In the genomic region with DNA sequence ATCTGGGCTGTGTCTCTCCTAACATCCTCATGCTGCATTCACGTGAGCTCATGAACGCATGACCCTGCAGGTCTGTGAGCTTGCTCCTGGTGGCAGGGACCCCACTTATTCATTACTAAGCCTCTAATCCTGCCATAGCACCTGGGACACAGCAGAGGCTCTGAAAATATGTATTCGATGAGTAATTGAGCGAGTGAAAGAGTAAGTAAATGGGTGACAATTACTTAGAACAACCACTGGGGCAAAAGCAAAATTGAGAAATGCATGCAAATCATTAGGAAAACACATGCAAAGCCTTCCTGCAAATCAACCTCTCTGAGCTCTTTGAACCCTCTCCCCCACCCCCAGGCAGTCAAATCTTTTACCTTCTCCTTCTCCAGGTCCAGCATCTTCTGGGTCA, we compare ENCODE assay signal across 23 cellular contexts. TPM values are rescaled to one million over a fixed set of nuclear protein-coding genes. Genes with fewer than 3 reads are reported as not detected.
"Had no signal": no experiment of that assay in that cellular context is flagged by ENCODE, and none has a peak within 500 bp of the region (broad histone marks: within the 10 kb centered on the region; RNA-seq: fewer than 3 reads in every experiment).

No MANE protein-coding gene starts in this region.

- H3K4me3 Mint-ChIP-seq: activated CD4-positive, alpha-beta memory T cell treated with anti-CD3 and anti-CD28 coated beads, Interleukin-2, amount 10 ng/mL, durations not matched to agents 7 days and 5 days; activated naive CD8-positive, alpha-beta T cell treated with anti-CD3 and anti-CD28 coated beads, Interleukin-2, amount 50 U/mL, for 24 hours; activated T-cell treated with anti-CD3 and anti-CD28 coated beads, Interleukin-2, amount 50 U/mL, for 24 hours; memory B cell; neural crest cell; WTC11 had no signal

- H3K4me1 Mint-ChIP-seq: activated naive CD8-positive, alpha-beta T cell treated with anti-CD3 and anti-CD28 coated beads, Interleukin-2, amount 50 U/mL, for 24 hours; memory B cell; neural crest cell had no signal

- H3K27ac Mint-ChIP-seq: activated CD4-positive, alpha-beta memory T cell treated with anti-CD3 and anti-CD28 coated beads, Interleukin-2, amount 10 ng/mL, durations not matched to agents 7 days and 5 days; activated naive CD8-positive, alpha-beta T cell treated with anti-CD3 and anti-CD28 coated beads, Interleukin-2, amount 50 U/mL, for 24 hours; activated T-cell treated with anti-CD3 and anti-CD28 coated beads, Interleukin-2, amount 50 U/mL, for 24 hours; memory B cell; WTC11 had no signal

- H3K9me3 Mint-ChIP-seq: activated CD4-positive, alpha-beta memory T cell treated with anti-CD3 and anti-CD28 coated beads, Interleukin-2, amount 10 ng/mL, durations not matched to agents 7 days and 5 days; activated naive CD8-positive, alpha-beta T cell treated with anti-CD3 and anti-CD28 coated beads, Interleukin-2, amount 50 U/mL, for 24 hours; activated T-cell treated with anti-CD3 and anti-CD28 coated beads, Interleukin-2, amount 50 U/mL, for 24 hours; memory B cell; neural crest cell; WTC11 had no signal

- DNase-seq: activated CD8-positive, alpha-beta memory T cell treated with anti-CD3 and anti-CD28 coated beads, Interleukin-2, amount 50 U/mL, for 4 hours; activated gamma-delta T cell; activated naive CD4-positive, alpha-beta T cell treated with anti-CD3 and anti-CD28 coated beads, Interleukin-2, amount 50 U/mL, for 16 hours; activated naive CD8-positive, alpha-beta T cell treated with anti-CD3 and anti-CD28 coated beads, Interleukin-2, amount 50 U/mL, for 24 hours; activated T-cell treated with anti-CD3 and anti-CD28 coated beads, Interleukin-2, amount 50 U/mL, for 24 hours; body of pancreas; heart left ventricle; islet precursor cell; left colon; mucosa of descending colon; occipital lobe; stimulated activated CD4-positive, alpha-beta T cell treated with anti-CD3 and anti-CD28 coated beads, Interleukin-1b, Interleukin-23, amount 100 ng/mL, for 48 hours; T1000; transverse colon had no signal

- H3K36me3 Mint-ChIP-seq: memory B cell, WTC11 had no signal

- ATAC-seq: body of pancreas, left colon, mucosa of descending colon, right lobe of liver, WTC11 had no signal

- H3K27me3 Mint-ChIP-seq: activated CD4-positive, alpha-beta memory T cell treated with anti-CD3 and anti-CD28 coated beads, Interleukin-2, amount 10 ng/mL, durations not matched to agents 7 days and 5 days had no signal

RNA-seq across cellular contexts. Expression of a gene that starts 23.6 kb away (rescaled TPM):
- total RNA-seq: epithelial cell of proximal tubule, fibroblast of villous mesenchyme, lower leg skin had no signal
- polyA plus RNA-seq: cardiac muscle cell, heart left ventricle had no signal
